8 cellular contexts compared by ENCODE assay signal in the genomic region with DNA sequence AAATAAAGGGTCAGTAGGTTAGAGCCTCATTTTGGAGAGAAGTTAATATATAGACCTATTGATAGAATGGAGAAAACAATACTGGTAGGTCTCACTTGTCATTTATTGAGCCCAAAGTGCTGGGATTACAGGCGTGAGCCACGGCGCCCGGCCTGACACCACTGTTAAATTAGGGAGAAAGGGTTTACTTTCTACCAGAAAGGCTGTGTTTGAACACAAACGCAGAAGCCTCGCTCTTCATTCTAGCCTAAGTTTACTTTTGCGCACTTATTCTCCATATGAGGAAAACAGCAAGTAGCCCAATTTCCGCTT. TPM values are rescaled to one million over a fixed set of nuclear protein-coding genes. Genes with fewer than 3 reads are reported as not detected.
DNase-seq lines count a peak whose midpoint lies in the region; ATAC-seq and TF ChIP-seq lines count a peak whose summit lies in the region.

No MANE protein-coding gene starts in this region.

- H3K4me1 ChIP-seq in mucosa of stomach (ENCODE audit: control insufficient read depth, insufficient read depth, low read length), result no peaks in the 10 kb centered on the region

- no peak for ATAC-seq in stimulated activated naive CD8-positive, alpha-beta T cell treated with anti-CD3 and anti-CD28 coated beads, Interleukin-15, Interleukin-2, amounts not matched to agents 100 U/mL and 50 U/mL, for 24 hours
- no peak for ATAC-seq in HG03442 (IDR thresholded peaks at IDR 0.05; ENCODE audit: unreplicated experiment)

- peak overlapping the region; percentile 99 for H3K27ac Mint-ChIP-seq in stimulated activated naive CD8-positive, alpha-beta T cell treated with anti-CD3 and anti-CD28 coated beads, Interleukin-15, Interleukin-2, amounts not matched to agents 100 ng/mL and 50 ng/mL, for 24 hours
- H3K27ac Mint-ChIP-seq in MCF 10A (ENCODE audit: low read depth, unreplicated experiment), result peak overlapping the region; percentile 95

- H3K27me3 Mint-ChIP-seq in stimulated activated naive CD8-positive, alpha-beta T cell treated with anti-CD3 and anti-CD28 coated beads, Interleukin-15, Interleukin-2, amounts not matched to agents 100 ng/mL and 50 ng/mL, for 24 hours, result no peaks in the 10 kb centered on the region
- no peaks in the 10 kb centered on the region for H3K27me3 Mint-ChIP-seq in MCF 10A (ENCODE audit: insufficient read depth, unreplicated experiment)

- no peaks in the 10 kb centered on the region for H3K27me3 ChIP-seq in mucosa of stomach (ENCODE audit: control insufficient read depth, insufficient read depth, low read length)

- peaks cover 34% of the 10 kb centered on the region for H3K4me1 Mint-ChIP-seq in stimulated activated naive CD8-positive, alpha-beta T cell treated with anti-CD3 and anti-CD28 coated beads, Interleukin-15, Interleukin-2, amounts not matched to agents 100 ng/mL and 50 ng/mL, for 24 hours (ENCODE audit: low read depth)
- peaks cover 1% of the 10 kb centered on the region for H3K4me1 Mint-ChIP-seq in MCF 10A (ENCODE audit: insufficient read depth, unreplicated experiment)

- no peak for TF ChIP-seq CTCF in MCF 10A (IDR thresholded peaks at IDR 0.05; ENCODE audit: unreplicated experiment)

- no TSS peak for BruUV-seq in MCF 10A (replicated peaks; lab: Mats Ljungman, UMichigan)

- POLR2A ChIA-PET in MCF 10A (lab: Yijun Ruan, JAX), result interaction anchor here (0.6 to 2.4 kb wide), 17 partner anchors 9 to 739 kb away, joined by 3 to 40 read pairs (median 4); a partner anchor contains a TSS

- no peak for DNase-seq in stimulated activated naive CD8-positive, alpha-beta T cell treated with anti-CD3 and anti-CD28 coated beads, Interleukin-15, Interleukin-2, amounts not matched to agents 100 U/mL and 50 U/mL, for 24 hours
- DNase-seq in MCF 10A (ENCODE audit: unreplicated experiment), result no peak
- DNase-seq in Kasumi-1 (lab: John Stamatoyannopoulos, UW), result no peak
- no peak for DNase-seq in SK-N-DZ (ENCODE audit: low spot score)
- no peak for DNase-seq in glomerular visceral epithelial cell (ENCODE audit: extremely low spot score)

- H3K36me3 Mint-ChIP-seq in stimulated activated naive CD8-positive, alpha-beta T cell treated with anti-CD3 and anti-CD28 coated beads, Interleukin-15, Interleukin-2, amounts not matched to agents 100 ng/mL and 50 ng/mL, for 24 hours (ENCODE audit: low read depth), result peaks cover 28% of the 10 kb centered on the region
- peaks cover 21% of the 10 kb centered on the region for H3K36me3 Mint-ChIP-seq in MCF 10A (ENCODE audit: insufficient read depth, unreplicated experiment)

- peak overlapping the region; percentile 97 for H3K4me3 Mint-ChIP-seq in stimulated activated naive CD8-positive, alpha-beta T cell treated with anti-CD3 and anti-CD28 coated beads, Interleukin-15, Interleukin-2, amounts not matched to agents 100 ng/mL and 50 ng/mL, for 24 hours
- peak overlapping the region; percentile 98 for H3K4me3 Mint-ChIP-seq in MCF 10A (ENCODE audit: unreplicated experiment)

- H3K4me3 ChIP-seq in mucosa of stomach (ENCODE audit: low read length), result peak overlapping the region; percentile 95

- CTCF ChIA-PET in MCF 10A (lab: Yijun Ruan, JAX), result interaction anchor here (0.7 to 1.5 kb wide), 3 partner anchors 39 to 1142 kb away, joined by 3 to 5 read pairs (median 3); no protein-coding TSS in a partner anchor

- no peak overlapping the region for H3K9ac ChIP-seq in mucosa of stomach (ENCODE audit: low read length)

- no peaks in the 10 kb centered on the region for H3K36me3 ChIP-seq in mucosa of stomach (ENCODE audit: control insufficient read depth, insufficient read depth, low read length)

- intact Hi-C loops in MCF 10A (cut with micrococcal nuclease), result loop anchor here (2.0 kb wide), 1 partner anchor 66 kb away; no protein-coding TSS in a partner anchor

- H3K9me3 Mint-ChIP-seq in stimulated activated naive CD8-positive, alpha-beta T cell treated with anti-CD3 and anti-CD28 coated beads, Interleukin-15, Interleukin-2, amounts not matched to agents 100 ng/mL and 50 ng/mL, for 24 hours, result no peaks in the 10 kb centered on the region
- no peaks in the 10 kb centered on the region for H3K9me3 Mint-ChIP-seq in MCF 10A (ENCODE audit: unreplicated experiment)

- no peaks in the 10 kb centered on the region for H3K9me3 ChIP-seq in mucosa of stomach (ENCODE audit: control insufficient read depth, low read length)

RNA-seq across cellular contexts. Expression of a gene that starts 0.7 kb away (rescaled TPM):
- total RNA-seq in MCF 10A (2022), result 104 and 106 TPM in 2 replicates
- polyA plus RNA-seq in SK-N-DZ (2014; cell fraction: cytosol; rRNA removed), result 102 and 106 TPM in 2 replicates
- 226 and 262 TPM in 2 replicates for polyA plus RNA-seq in SK-N-DZ (2014; cell fraction: nucleus; rRNA removed)

RNA-seq across cellular contexts. Expression of a gene that starts 27.0 kb away (rescaled TPM):
- total RNA-seq in MCF 10A (2022), result 133 and 152 TPM in 2 replicates
- 200 and 203 TPM in 2 replicates for polyA plus RNA-seq in SK-N-DZ (2014; cell fraction: cytosol; rRNA removed)
- polyA plus RNA-seq in SK-N-DZ (2014; cell fraction: nucleus; rRNA removed), result 214 and 248 TPM in 2 replicates

RNA-seq across cellular contexts. Expression of a gene that starts 38.3 kb away (rescaled TPM):
- total RNA-seq in MCF 10A (2022), result 5.0 and 5.2 TPM in 2 replicates
- 13.1 and 13.9 TPM in 2 replicates for polyA plus RNA-seq in SK-N-DZ (2014; cell fraction: cytosol; rRNA removed)
- polyA plus RNA-seq in SK-N-DZ (2014; cell fraction: nucleus; rRNA removed), result 10.6 and 16.1 TPM in 2 replicates

RNA-seq across cellular contexts. Expression of a gene that starts 43.3 kb away (rescaled TPM):
- 35.2 and 37.4 TPM in 2 replicates for total RNA-seq in MCF 10A (2022)
- polyA plus RNA-seq in SK-N-DZ (2014; cell fraction: cytosol; rRNA removed), result 10.5 and 10.8 TPM in 2 replicates
- 3.5 and 7.6 TPM in 2 replicates for polyA plus RNA-seq in SK-N-DZ (2014; cell fraction: nucleus; rRNA removed)

RNA-seq across cellular contexts. Expression of a gene that starts 48.0 kb away (rescaled TPM):
- total RNA-seq in MCF 10A (2022), result 1.8 and 2.3 TPM in 2 replicates
- polyA plus RNA-seq in SK-N-DZ (2014; cell fraction: cytosol; rRNA removed), result 3.7 and 11.2 TPM in 2 replicates
- 1.7 and 5.0 TPM in 2 replicates for polyA plus RNA-seq in SK-N-DZ (2014; cell fraction: nucleus; rRNA removed)
